Comparison of ENCODE assay signal across 8 cellular contexts in genomic region chr22:20983081-20983745, GRCh38. TPM values are rescaled to one million over a fixed set of nuclear protein-coding genes. Genes with fewer than 3 reads are reported as not detected.
DNase-seq lines count a peak whose midpoint lies in the region; ATAC-seq and TF ChIP-seq lines count a peak whose summit lies in the region.

No MANE protein-coding gene starts in this region.

- peaks cover 46% of the 10 kb centered on the region for H3K4me1 Mint-ChIP-seq in stimulated activated naive CD8-positive, alpha-beta T cell treated with anti-CD3 and anti-CD28 coated beads, Interleukin-15, Interleukin-2, amounts not matched to agents 100 ng/mL and 50 ng/mL, for 24 hours (ENCODE audit: low read depth)

- H3K9me3 ChIP-seq in breast epithelium (no peaks in the 10 kb centered on the region), mucosa of rectum (ENCODE audit: control insufficient read depth in 2 of 2, low read length in 2 of 2) (no peaks in the 10 kb centered on the region)

- no peak for TF ChIP-seq CTCF in breast epithelium (IDR thresholded peaks at IDR 0.05)

- TF ChIP-seq POLR2A in breast epithelium (IDR thresholded peaks at IDR 0.05), result no peak

- peaks cover 25% of the 10 kb centered on the region for H3K36me3 Mint-ChIP-seq in stimulated activated naive CD8-positive, alpha-beta T cell treated with anti-CD3 and anti-CD28 coated beads, Interleukin-15, Interleukin-2, amounts not matched to agents 100 ng/mL and 50 ng/mL, for 24 hours (ENCODE audit: low read depth)

- peaks cover 4% of the 10 kb centered on the region for H3K27me3 Mint-ChIP-seq in stimulated activated naive CD8-positive, alpha-beta T cell treated with anti-CD3 and anti-CD28 coated beads, Interleukin-15, Interleukin-2, amounts not matched to agents 100 ng/mL and 50 ng/mL, for 24 hours

- H3K4me3 ChIP-seq in breast epithelium, result peak overlapping the region; percentile 85 to 92 (median 86)
- peak overlapping the region; percentile 81 to 86 for H3K4me3 ChIP-seq in mucosa of rectum (ENCODE audit: low read length in 2 of 2)

- H3K27me3 ChIP-seq in breast epithelium (no peaks in the 10 kb centered on the region), mucosa of rectum (ENCODE audit: control insufficient read depth in 2 of 2, insufficient read depth in 2 of 2, low read length in 2 of 2) (no peaks in the 10 kb centered on the region)

- H3K4me1 ChIP-seq in breast epithelium (peaks cover 4 to 21% of the 10 kb centered on the region in 2 donors), mucosa of rectum (ENCODE audit: control insufficient read depth in 2 of 2, insufficient read depth in 2 of 2, low read length in 2 of 2) (peaks cover 25 to 34% of the 10 kb centered on the region in 2 donors)

- DNase-seq in stimulated activated naive CD8-positive, alpha-beta T cell treated with anti-CD3 and anti-CD28 coated beads, Interleukin-15, Interleukin-2, amounts not matched to agents 100 U/mL and 50 U/mL, for 24 hours, result no peak
- no peak for DNase-seq in breast epithelium (ENCODE audit: low spot score in 2 of 2)
- DNase-seq in NCI-H1694 (lab: John Stamatoyannopoulos, UW), result no peak
- DNase-seq in SW 1271 (lab: John Stamatoyannopoulos, UW), result no peak
- DNase-seq in mucosa of gallbladder (ENCODE audit: low spot score), result no peak

- H3K36me3 ChIP-seq in breast epithelium (no peaks in the 10 kb centered on the region), mucosa of rectum (ENCODE audit: control insufficient read depth in 2 of 2, insufficient read depth in 2 of 2, low read length in 2 of 2) (peaks cover 9 to 17% of the 10 kb centered on the region in 2 donors)

- no peak for ATAC-seq in stimulated activated naive CD8-positive, alpha-beta T cell treated with anti-CD3 and anti-CD28 coated beads, Interleukin-15, Interleukin-2, amounts not matched to agents 100 U/mL and 50 U/mL, for 24 hours
- ATAC-seq in HG03025 (IDR thresholded peaks at IDR 0.05; ENCODE audit: low FRiP score, unreplicated experiment), result no peak

- peaks cover 4% of the 10 kb centered on the region for H3K9me3 Mint-ChIP-seq in stimulated activated naive CD8-positive, alpha-beta T cell treated with anti-CD3 and anti-CD28 coated beads, Interleukin-15, Interleukin-2, amounts not matched to agents 100 ng/mL and 50 ng/mL, for 24 hours

- intact Hi-C loops in breast epithelium (cut with DNase I; ENCODE audit: low total_unique reads), result no loop called here

- peak overlapping the region; percentile 94 for H3K27ac Mint-ChIP-seq in stimulated activated naive CD8-positive, alpha-beta T cell treated with anti-CD3 and anti-CD28 coated beads, Interleukin-15, Interleukin-2, amounts not matched to agents 100 ng/mL and 50 ng/mL, for 24 hours

- H3K27ac ChIP-seq in breast epithelium, result no peak overlapping the region
- H3K27ac ChIP-seq in mucosa of rectum (ENCODE audit: low read depth in 2 of 2, low read length in 2 of 2), result no peak overlapping the region

- peak overlapping the region; percentile 66 to 88 for H3K9ac ChIP-seq in mucosa of rectum (ENCODE audit: low read depth in 1 of 2, low read length in 2 of 2)

- peak overlapping the region; percentile 99 for H3K4me3 Mint-ChIP-seq in stimulated activated naive CD8-positive, alpha-beta T cell treated with anti-CD3 and anti-CD28 coated beads, Interleukin-15, Interleukin-2, amounts not matched to agents 100 ng/mL and 50 ng/mL, for 24 hours

RNA-seq across cellular contexts. Expression of gene LZTR1, which starts 1.1 kb away (rescaled TPM):
- 10 to 100 TPM; 37.6 to 59.0 (median 46.2) TPM for total RNA-seq in breast epithelium
- 93.5 TPM for total RNA-seq in mucosa of gallbladder

RNA-seq across cellular contexts. Expression of gene AIFM3, which starts 16.2 kb away (rescaled TPM):
- total RNA-seq in breast epithelium, result 1 to 10 TPM; 1.6 to 3.3 (median 2.2) TPM
- 8.3 TPM for total RNA-seq in mucosa of gallbladder

RNA-seq across cellular contexts. Expression of gene THAP7, which starts 18.7 kb away (rescaled TPM):
- total RNA-seq in breast epithelium (10 to 100 TPM; 35.8 to 59.9 (median 52.4) TPM), mucosa of gallbladder (27.5 TPM)

RNA-seq across cellular contexts. Expression of gene P2RX6, which starts 31.8 kb away (rescaled TPM):
- total RNA-seq in breast epithelium (1 to 10 TPM in 1 of 3 donors, not detected in 2; 1.6 TPM), mucosa of gallbladder (2.4 TPM)

RNA-seq across cellular contexts. Expression of gene SLC7A4, which starts 49.1 kb away (rescaled TPM):
- total RNA-seq in breast epithelium, result 1 to 10 TPM; 1.6 to 2.4 (median 2.0) TPM
- 5.6 TPM for total RNA-seq in mucosa of gallbladder
